Comparison of ENCODE assay signal across 16 cellular contexts in the genomic region with DNA sequence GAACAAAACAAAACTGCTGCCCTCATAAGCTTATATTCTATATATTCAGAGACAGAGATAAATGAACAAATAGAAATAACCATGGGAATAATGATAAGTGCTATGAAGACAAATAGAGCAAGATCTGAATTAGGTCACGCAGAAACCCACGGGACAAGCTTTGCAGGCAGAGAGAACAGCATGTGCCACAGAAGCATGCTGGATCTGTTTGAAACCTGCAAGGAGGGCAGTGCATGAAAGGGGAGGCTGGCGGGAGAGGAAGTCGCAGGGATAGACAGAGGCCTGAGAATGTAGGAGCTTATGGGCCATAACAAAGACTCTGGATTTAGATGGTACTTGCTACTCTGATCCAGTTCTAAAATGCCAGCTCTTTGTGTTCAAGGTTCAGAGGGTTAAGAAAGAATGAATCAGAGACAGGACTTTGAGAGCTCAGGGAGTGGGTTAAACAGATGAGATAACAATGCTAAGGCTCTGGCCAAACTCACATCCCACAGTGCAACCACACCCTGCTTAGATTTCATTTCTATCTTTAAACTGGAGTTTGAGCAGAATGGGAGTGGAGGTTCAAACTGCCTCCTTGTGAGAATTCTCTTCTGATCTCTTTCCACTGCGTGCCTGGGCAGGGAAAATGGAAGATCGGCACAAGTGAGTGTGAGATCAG. TPM values are rescaled to one million over a fixed set of nuclear protein-coding genes. Genes with fewer than 3 reads are reported as not detected.
DNase-seq lines count a peak whose midpoint lies in the region; ATAC-seq and TF ChIP-seq lines count a peak whose summit lies in the region.
"Had no signal": no experiment of that assay in that cellular context is flagged by ENCODE, and none has a peak within 500 bp of the region (broad histone marks: within the 10 kb centered on the region; RNA-seq: fewer than 3 reads in every experiment).

No MANE protein-coding gene starts in this region.

- intact Hi-C loops in sciatic nerve (cut with DNase I): no loop called here

- no peak for TF ChIP-seq CTCF in mesothelial cell of epicardium (IDR thresholded peaks at IDR 0.05; ENCODE audit: unreplicated experiment)

- no peaks in the 10 kb centered on the region for H3K27me3 ChIP-seq in GM23248 (replicated peaks; ENCODE audit: insufficient read depth)
- no peaks in the 10 kb centered on the region for H3K27me3 ChIP-seq in effector memory CD4-positive, alpha-beta T cell (replicated peaks; ENCODE audit: control insufficient read depth, insufficient read depth, low read length, poor library complexity, severe bottlenecking)
- H3K27me3 ChIP-seq: right atrium auricular region, SJCRH30, vagina had no signal

- peak overlapping the region; percentile 45 for H3K9ac ChIP-seq in GM23248

- CTCF ChIA-PET in activated CD4-positive, alpha-beta memory T cell treated with anti-CD3 and anti-CD28 coated beads, Interleukin-2, amount 10 ng/mL, durations not matched to agents 7 days and 5 days (lab: Charles Lee): no interaction called here

- no peaks in the 10 kb centered on the region for H3K9me3 ChIP-seq in GM23248 (ENCODE audit: low read depth)
- H3K9me3 ChIP-seq in effector memory CD4-positive, alpha-beta T cell (ENCODE audit: control insufficient read depth, low read length): no peaks in the 10 kb centered on the region
- H3K9me3 ChIP-seq: right atrium auricular region, SJCRH30, vagina had no signal

- peak overlapping the region; percentile 93 for H3K27ac ChIP-seq in GM23248
- no peak overlapping the region for H3K27ac ChIP-seq in effector memory CD4-positive, alpha-beta T cell (ENCODE audit: insufficient read depth, low read length, poor library complexity, severe bottlenecking)
- H3K27ac ChIP-seq: right atrium auricular region, SJCRH30, vagina had no signal

- no peak overlapping the region for H3K27ac Mint-ChIP-seq in mesothelial cell of epicardium
- no peak overlapping the region for H3K27ac Mint-ChIP-seq in activated CD4-positive, alpha-beta memory T cell treated with anti-CD3 and anti-CD28 coated beads, Interleukin-2, amount 10 ng/mL, durations not matched to agents 7 days and 5 days
- H3K27ac Mint-ChIP-seq: activated CD4-positive, alpha-beta T cell treated with anti-CD3 and anti-CD28 coated beads, Interleukin-2, amount 10 ng/mL, durations not matched to agents 24 days and 14 days; memory B cell had no signal

- peaks cover 56% of the 10 kb centered on the region for H3F3A ChIP-seq in GM23248 (ENCODE audit: insufficient read depth)

- H3K79me2 ChIP-seq in GM23248 (ENCODE audit: insufficient read depth): no peaks in the 10 kb centered on the region

- H3K36me3 ChIP-seq in GM23248 (ENCODE audit: low read depth): no peaks in the 10 kb centered on the region
- H3K36me3 ChIP-seq in effector memory CD4-positive, alpha-beta T cell (ENCODE audit: control insufficient read depth, insufficient read depth, low read length): no peaks in the 10 kb centered on the region
- H3K36me3 ChIP-seq: right atrium auricular region, SJCRH30, vagina had no signal

- in situ Hi-C loops in GM23248 (cut with MboI): no loop called here

- no peaks in the 10 kb centered on the region for H4K20me1 ChIP-seq in GM23248 (ENCODE audit: insufficient read depth)

- H3K4me2 ChIP-seq in GM23248 (ENCODE audit: unreplicated experiment): peak overlapping the region; percentile 70

- peak; percentile 78 for DNase-seq in GM23248
- peak; percentile 78 for DNase-seq in RPMI7951 (ENCODE audit: low read depth)
- DNase-seq in fibroblast of peridontal ligament (ENCODE audit: extremely low read depth): peak; percentile 70
- no peak for DNase-seq in sciatic nerve (ENCODE audit: low spot score)
- no peak for DNase-seq in mesothelial cell of epicardium (ENCODE audit: low spot score in 2 of 2, unreplicated experiment in 2 of 2)
- DNase-seq in retina: no peak
- DNase-seq in effector memory CD4-positive, alpha-beta T cell: no peak
- DNase-seq in activated CD4-positive, alpha-beta memory T cell treated with anti-CD3 and anti-CD28 coated beads, Interleukin-2, amount 10 ng/mL, durations not matched to agents 7 days and 5 days: no peak
- DNase-seq: activated CD4-positive, alpha-beta T cell treated with anti-CD3 and anti-CD28 coated beads, Interleukin-2, amount 10 ng/mL, durations not matched to agents 24 days and 14 days; activated naive CD4-positive, alpha-beta T cell; cortex of kidney; head of caudate nucleus had no signal

- H3K27me3 Mint-ChIP-seq in mesothelial cell of epicardium (ENCODE audit: low read depth): peaks cover 1% of the 10 kb centered on the region
- peaks cover 25% of the 10 kb centered on the region for H3K27me3 Mint-ChIP-seq in activated CD4-positive, alpha-beta memory T cell treated with anti-CD3 and anti-CD28 coated beads, Interleukin-2, amount 10 ng/mL, durations not matched to agents 7 days and 5 days

- peaks cover 6% of the 10 kb centered on the region for H3K4me1 Mint-ChIP-seq in mesothelial cell of epicardium
- H3K4me1 Mint-ChIP-seq in activated CD4-positive, alpha-beta memory T cell treated with anti-CD3 and anti-CD28 coated beads, Interleukin-2, amount 10 ng/mL, durations not matched to agents 7 days and 5 days: no peaks in the 10 kb centered on the region
- H3K4me1 Mint-ChIP-seq: activated CD4-positive, alpha-beta T cell treated with anti-CD3 and anti-CD28 coated beads, Interleukin-2, amount 10 ng/mL, durations not matched to agents 24 days and 14 days; memory B cell had no signal

- no peaks in the 10 kb centered on the region for H3K9me3 Mint-ChIP-seq in mesothelial cell of epicardium
- H3K9me3 Mint-ChIP-seq in activated CD4-positive, alpha-beta memory T cell treated with anti-CD3 and anti-CD28 coated beads, Interleukin-2, amount 10 ng/mL, durations not matched to agents 7 days and 5 days: no peaks in the 10 kb centered on the region
- H3K9me3 Mint-ChIP-seq: activated CD4-positive, alpha-beta T cell treated with anti-CD3 and anti-CD28 coated beads, Interleukin-2, amount 10 ng/mL, durations not matched to agents 24 days and 14 days; memory B cell had no signal

- no peak overlapping the region for H3K4me3 Mint-ChIP-seq in mesothelial cell of epicardium
- no peak overlapping the region for H3K4me3 Mint-ChIP-seq in activated CD4-positive, alpha-beta memory T cell treated with anti-CD3 and anti-CD28 coated beads, Interleukin-2, amount 10 ng/mL, durations not matched to agents 7 days and 5 days
- H3K4me3 Mint-ChIP-seq: activated CD4-positive, alpha-beta T cell treated with anti-CD3 and anti-CD28 coated beads, Interleukin-2, amount 10 ng/mL, durations not matched to agents 24 days and 14 days; memory B cell had no signal

- H3K4me3 ChIP-seq in GM23248: peak overlapping the region; percentile 49
- no peak overlapping the region for H3K4me3 ChIP-seq in effector memory CD4-positive, alpha-beta T cell (ENCODE audit: insufficient read depth, low read depth, low read length, poor library complexity, severe bottlenecking)
- H3K4me3 ChIP-seq: right atrium auricular region, SJCRH30, vagina had no signal

- peak; percentile 48 for ATAC-seq in sciatic nerve

- H3K4me1 ChIP-seq in GM23248 (ENCODE audit: insufficient read depth): peaks cover 54% of the 10 kb centered on the region
- no peaks in the 10 kb centered on the region for H3K4me1 ChIP-seq in effector memory CD4-positive, alpha-beta T cell (ENCODE audit: control insufficient read depth, insufficient read depth, low read length, poor library complexity, severe bottlenecking)
- H3K4me1 ChIP-seq: SJCRH30, vagina had no signal

- WGBS in GM23248 (ENCODE audit: low coverage in 1 of 2, low lambda C conversion rate in 2 of 2, missing lambda C conversion rate in 2 of 2), 2 experiments: 12 to 19% methylated on average over 6 of the region's 6 CpGs

- no peaks in the 10 kb centered on the region for H3K36me3 Mint-ChIP-seq in mesothelial cell of epicardium
- no peaks in the 10 kb centered on the region for H3K36me3 Mint-ChIP-seq in activated CD4-positive, alpha-beta memory T cell treated with anti-CD3 and anti-CD28 coated beads, Interleukin-2, amount 10 ng/mL, durations not matched to agents 7 days and 5 days (ENCODE audit: low read depth)
- H3K36me3 Mint-ChIP-seq: memory B cell had no signal

- POLR2A ChIA-PET in activated CD4-positive, alpha-beta memory T cell treated with anti-CD3 and anti-CD28 coated beads, Interleukin-2, amount 10 ng/mL, durations not matched to agents 7 days and 5 days (lab: Charles Lee): no interaction called here

- peak overlapping the region; percentile 61 for H2AFZ ChIP-seq in GM23248

- H3K9me2 ChIP-seq in GM23248 (ENCODE audit: insufficient read depth): no peaks in the 10 kb centered on the region

RNA-seq across cellular contexts. Expression of a gene that starts 49.2 kb away (rescaled TPM):
- 88.8 and 91.1 TPM in 2 replicates for total RNA-seq in GM23248 (2014; rRNA removed; shearing (Covaris generic))
- 129 and 144 TPM in 2 replicates for polyA plus RNA-seq in GM23248 (2016; fragmentation: Nextera tagmentation; extraction: Ambion mirVana)
- 37.1 and 47.5 TPM in 2 replicates for total RNA-seq in RPMI7951 (2014; rRNA removed; shearing (Covaris generic))
- 143 TPM for total RNA-seq in sciatic nerve
- 106 to 123 TPM (median 120 TPM) in 3 replicates for total RNA-seq in mesothelial cell of epicardium
- total RNA-seq in activated CD4-positive, alpha-beta memory T cell treated with anti-CD3 and anti-CD28 coated beads, Interleukin-2, amount 10 ng/mL, durations not matched to agents 7 days and 5 days: 100 to 1,000 TPM; 114 to 115 TPM

Comparison
In these comparisons a context has a peak if more than half of its experiments do, and no peak if none do; other contexts are left out.
1. DNase-seq: peak in GM23248 (single experiment), RPMI7951 (single experiment) and fibroblast of peridontal ligament (single experiment); none in sciatic nerve (single experiment), mesothelial cell of epicardium (0 of 2), retina (single experiment), effector memory CD4-positive, alpha-beta T cell (0 of 3) and activated CD4-positive, alpha-beta memory T cell treated with anti-CD3 and anti-CD28 coated beads, Interleukin-2, amount 10 ng/mL, durations not matched to agents 7 days and 5 days (single experiment).